Comparison of ENCODE assay signal across 16 cellular contexts in genomic region chr16:15886078-15886477, GRCh38. TPM values are rescaled to one million over a fixed set of nuclear protein-coding genes. Genes with fewer than 3 reads are reported as not detected.
A peak's percentile ranks its signal among the peaks of the same experiment; 100 is the strongest.
DNase-seq lines count a peak whose midpoint lies in the region; ATAC-seq and TF ChIP-seq lines count a peak whose summit lies in the region.
"Had no signal": no experiment of that assay in that cellular context is flagged by ENCODE, and none has a peak within 500 bp of the region (broad histone marks: within the 10 kb centered on the region; RNA-seq: fewer than 3 reads in every experiment).

No MANE protein-coding gene starts in this region.

- H3K9me2 ChIP-seq in HCT116 (ENCODE audit: insufficient read depth) = no peaks in the 10 kb centered on the region

- peaks cover 11 to 13% of the 10 kb centered on the region in 2 experiments; a peak in 3 of 4 replicates for H3K36me3 ChIP-seq in HCT116 (ENCODE audit: control insufficient read depth in 1 of 2, insufficient read depth in 2 of 2, low read length in 2 of 2)
- peaks cover 14 to 30% (median 28%) of the 10 kb centered on the region in 4 donors for H3K36me3 ChIP-seq in stomach

- peaks cover 30% of the 10 kb centered on the region for H3K4me1 Mint-ChIP-seq in CD4-positive, alpha-beta T cell (ENCODE audit: low read depth)
- peaks cover 38% of the 10 kb centered on the region for H3K4me1 Mint-ChIP-seq in activated naive CD8-positive, alpha-beta T cell (ENCODE audit: low read depth)
- peaks cover 30 to 32% of the 10 kb centered on the region in 2 donors for H3K4me1 Mint-ChIP-seq in natural killer cell

- WGBS in stomach, 5 donors = 41 to 60% (median 51%) methylated on average over 1 of the region's 1 CpG

- no peaks in the 10 kb centered on the region for H3K27me3 ChIP-seq in CD4-positive, alpha-beta T cell (ENCODE audit: control insufficient read depth, insufficient read depth, low read length)
- H3K27me3 ChIP-seq in HCT116 (ENCODE audit: insufficient read depth, low read length) = no peaks in the 10 kb centered on the region
- no peaks in the 10 kb centered on the region for H3K27me3 ChIP-seq in stomach
- H3K27me3 ChIP-seq: brain microvascular endothelial cell, foreskin keratinocyte had no signal

- H3K4me2 ChIP-seq in HCT116 (ENCODE audit: low read length) = peak overlapping the region; percentile 1; the same call in 1 of the 2 replicates

- TF ChIP-seq CTCF in CD4-positive, alpha-beta T cell (IDR thresholded peaks at IDR 0.05) = no peak
- TF ChIP-seq CTCF in HCT116 (IDR thresholded peaks at IDR 0.05 in 2 of 3, conservative IDR thresholded peaks at IDR 0.05 in 1 of 3; ENCODE audit: borderline replicate concordance in 1 of 3, insufficient read depth in 1 of 3, low read depth in 2 of 3, low read length in 2 of 3) (no peak), natural killer cell (IDR thresholded peaks at IDR 0.05) (no peak), stomach (IDR thresholded peaks at IDR 0.05) (no peak)

- no peaks in the 10 kb centered on the region for H3K9me3 Mint-ChIP-seq in CD4-positive, alpha-beta T cell
- H3K9me3 Mint-ChIP-seq in activated naive CD8-positive, alpha-beta T cell (ENCODE audit: low read depth) = no peaks in the 10 kb centered on the region
- no peaks in the 10 kb centered on the region for H3K9me3 Mint-ChIP-seq in natural killer cell

- no peak for ATAC-seq in CD4-positive, alpha-beta T cell (ENCODE audit: poor library complexity)
- ATAC-seq in HCT116 (no peak), natural killer cell (no peak)
- ATAC-seq: foreskin keratinocyte, right cardiac atrium had no signal

- H3K36me3 Mint-ChIP-seq in CD4-positive, alpha-beta T cell (ENCODE audit: low read depth) = peaks cover 32% of the 10 kb centered on the region
- peaks cover 2% of the 10 kb centered on the region for H3K36me3 Mint-ChIP-seq in activated naive CD8-positive, alpha-beta T cell
- H3K36me3 Mint-ChIP-seq in natural killer cell = no peaks in the 10 kb centered on the region

- RAD21 ChIA-PET in HCT116 (lab: Charles Lee; ENCODE audit: low non-redundant PET in 1 of 2, low total read pairs in 2 of 2, uncharacterized antibody in 2 of 2, unreplicated experiment in 2 of 2) = no interaction called here

- H3K9me3 ChIP-seq in CD4-positive, alpha-beta T cell (ENCODE audit: control insufficient read depth, low read length) = no peaks in the 10 kb centered on the region
- H3K9me3 ChIP-seq in HCT116 (ENCODE audit: control insufficient read depth in 1 of 2, insufficient read depth in 1 of 2, low read depth in 1 of 2, low read length in 2 of 2) = no peaks in the 10 kb centered on the region
- H3K9me3 ChIP-seq in stomach = no peaks in the 10 kb centered on the region

- no TSS peak for BruUV-seq in HCT116 (replicated peaks; lab: Mats Ljungman, UMichigan)

- POLR2A ChIA-PET in CD4-positive, alpha-beta T cell (lab: Charles Lee) = no interaction called here
- POLR2A ChIA-PET in HCT116 (lab: Charles Lee) = interaction anchor here (1.2 kb wide), 1 partner anchor 14 kb away, joined by 3 read pairs; no protein-coding TSS in a partner anchor

- no peak for TF ChIP-seq EP300 in stomach (IDR thresholded peaks at IDR 0.05)

- H3K27ac Mint-ChIP-seq in CD4-positive, alpha-beta T cell = peak overlapping the region; percentile 50
- peak overlapping the region; percentile 6 for H3K27ac Mint-ChIP-seq in activated naive CD8-positive, alpha-beta T cell
- H3K27ac Mint-ChIP-seq in natural killer cell = no peak overlapping the region

- H4K20me1 ChIP-seq in HCT116 (ENCODE audit: insufficient read depth) = no peaks in the 10 kb centered on the region

- no peak for DNase-seq in CD4-positive, alpha-beta T cell
- no peak for DNase-seq in HCT116 (ENCODE audit: low read depth, low spot score)
- no peak for DNase-seq in natural killer cell
- DNase-seq in HPDE6-E6E7 (ENCODE audit: extremely low spot score) = no peak
- DNase-seq in CD1c-positive myeloid dendritic cell (ENCODE audit: extremely low spot score) = no peak
- DNase-seq in stomach = no peak
- DNase-seq: brain microvascular endothelial cell; effector memory CD4-positive, alpha-beta T cell; foreskin keratinocyte; Kasumi-1; NCI-H187 treated with DMSO at 0.1 percent for 48 hours; NCI-H526 treated with DMSO at 0.1 percent for 48 hours; right cardiac atrium; Right ventricle myocardium superior; stimulated activated CD4-positive, alpha-beta T cell treated with anti-CD3 and anti-CD28 coated beads, Interleukin-4, amount 100 ng/mL, for 1 hour had no signal

- H3K4me1 ChIP-seq in HCT116 (ENCODE audit: control insufficient read depth in 1 of 2, insufficient read depth in 2 of 2, low read length in 2 of 2) = peaks cover 9 to 21% of the 10 kb centered on the region in 2 experiments; a peak in 3 of 4 replicates
- H3K4me1 ChIP-seq in stomach = peaks cover 23 to 51% (median 36%) of the 10 kb centered on the region in 4 donors

- H3K27me3 Mint-ChIP-seq in CD4-positive, alpha-beta T cell = no peaks in the 10 kb centered on the region
- no peaks in the 10 kb centered on the region for H3K27me3 Mint-ChIP-seq in activated naive CD8-positive, alpha-beta T cell
- H3K27me3 Mint-ChIP-seq in natural killer cell (ENCODE audit: low read depth in 2 of 2) = no peaks in the 10 kb centered on the region

- TF ChIP-seq POLR2A in HCT116 (IDR thresholded peaks at IDR 0.05; ENCODE audit: borderline replicate concordance, extremely low read depth, insufficient read depth, insufficient read length) (no peak), stomach (IDR thresholded peaks at IDR 0.05) (no peak)

- H3K4me3 Mint-ChIP-seq in CD4-positive, alpha-beta T cell = peak overlapping the region; percentile 81
- peak overlapping the region; percentile 67 for H3K4me3 Mint-ChIP-seq in activated naive CD8-positive, alpha-beta T cell
- H3K4me3 Mint-ChIP-seq in natural killer cell = peak overlapping the region; percentile 43

- CTCF ChIA-PET in CD4-positive, alpha-beta T cell (lab: Charles Lee) = interaction anchor here (1.1 kb wide), 1 partner anchor 12 kb away, joined by 3 read pairs; no protein-coding TSS in a partner anchor
- CTCF ChIA-PET in HCT116 (lab: Charles Lee) = no interaction called here

- no peak overlapping the region for H3K27ac ChIP-seq in CD4-positive, alpha-beta T cell (ENCODE audit: low read depth, low read length)
- H3K27ac ChIP-seq in HCT116 (ENCODE audit: low read depth, low read length) (no peak overlapping the region), stomach (peak overlapping the region in 1 of 5 donors; percentile 8)
- H3K27ac ChIP-seq: brain microvascular endothelial cell, foreskin keratinocyte had no signal

- no peak overlapping the region for H3K9ac ChIP-seq in HCT116 (ENCODE audit: low read length)

- intact Hi-C loops in CD4-positive, alpha-beta T cell (cut with DNase I, micrococcal nuclease) = loop anchor here (5.0 to 10.0 kb wide), 4 partner anchors 141 to 241 kb away; partner anchors contain the start of gene MARF1 (in 1 of the 2)
- intact Hi-C loops in HCT116 (cut with micrococcal nuclease) (loop anchor here (5.0 kb wide), 1 partner anchor 136 kb away; no protein-coding TSS in a partner anchor), natural killer cell (cut with micrococcal nuclease) (loop anchor here (5.0 kb wide), 1 partner anchor 66 kb away; no protein-coding TSS in a partner anchor), stomach (cut with DNase I; ENCODE audit: low total_unique reads) (loop anchor here (10.0 kb wide), 1 partner anchor 129 kb away; no protein-coding TSS in a partner anchor)

- H3K4me3 ChIP-seq in HCT116 (replicated peaks in 1 of 2; ENCODE audit: low read depth in 1 of 2, low read length in 2 of 2) (no peak overlapping the region), stomach (no peak overlapping the region)

- peaks cover 72% of the 10 kb centered on the region for H3K79me2 ChIP-seq in HCT116 (ENCODE audit: insufficient read depth, low read length)

- no peak overlapping the region for H2AFZ ChIP-seq in HCT116 (ENCODE audit: low read depth, low read length, poor library complexity, severe bottlenecking)

- TF ChIP-seq RAD21 in HCT116 (IDR thresholded peaks at IDR 0.05; ENCODE audit: low read depth) = no peak

TF ChIP-seq in HCT116, 20 proteins besides CTCF, POLR2A, EP300 and RAD21 (continues in another document):
- TF ChIP-seq ZFX (IDR thresholded peaks at IDR 0.05) = no peak
- no peak for TF ChIP-seq EGR1 (IDR thresholded peaks at IDR 0.05; ENCODE audit: low read depth)
- no peak for TF ChIP-seq POLR2AphosphoS5 (IDR thresholded peaks at IDR 0.05; ENCODE audit: low read depth, low read length)
- TF ChIP-seq JUND (IDR thresholded peaks at IDR 0.05) = no peak
- no peak for TF ChIP-seq YY1 (IDR thresholded peaks at IDR 0.05; ENCODE audit: extremely low read depth, insufficient replicate concordance, low read depth, low read length)
- no peak for TF ChIP-seq SIN3A (IDR thresholded peaks at IDR 0.05; ENCODE audit: low read depth)
- TF ChIP-seq CBX3 (IDR thresholded peaks at IDR 0.05; ENCODE audit: low read depth) = no peak
- TF ChIP-seq ELF1 (IDR thresholded peaks at IDR 0.05; ENCODE audit: borderline replicate concordance, low read depth) = no peak
- no peak for TF ChIP-seq EZH2 (IDR thresholded peaks at IDR 0.05)
- TF ChIP-seq ATF3 (IDR thresholded peaks at IDR 0.05) = no peak

RNA-seq across cellular contexts. Expression of gene CEP20, which starts 2.3 kb away (rescaled TPM):
- total RNA-seq in CD4-positive, alpha-beta T cell = 10 to 100 TPM; 14.4 to 15.5 TPM
- 67.7 TPM for total RNA-seq in HCT116 (2021; ENCODE audit: unreplicated experiment)
- polyA plus RNA-seq in HCT116 (2012) = 29.2 and 36.3 TPM in 2 replicates
- total RNA-seq in natural killer cell = 10 to 100 TPM; 21.4 to 23.2 (median 23.1) TPM
- 10 to 100 TPM in 2 of 5 donors, 1 to 10 TPM in 3; 7.0 to 40.0 (median 8.2) TPM for total RNA-seq in stomach
- 10 to 100 TPM; 22.2 to 38.3 (median 24.0) TPM for polyA plus RNA-seq in stomach

RNA-seq across cellular contexts. Expression of gene MYH11, which starts 29.2 kb away (rescaled TPM):
- total RNA-seq in CD4-positive, alpha-beta T cell = not detected
- 0.61 TPM for total RNA-seq in HCT116 (2021; ENCODE audit: unreplicated experiment)
- 0.35 and 0.36 TPM in 2 replicates for polyA plus RNA-seq in HCT116 (2012)
- under 1 TPM in 1 of 3 donors, not detected in 2; 0.30 TPM for total RNA-seq in natural killer cell
- 1,000 to 10,000 TPM in 4 of 5 donors, 100 to 1,000 TPM in 1; 496 to 3,048 (median 1,297) TPM for total RNA-seq in stomach
- 100 to 1,000 TPM in 1 of 3 donors, 10 to 100 TPM in 2; 33.8 to 494 (median 44.0) TPM for polyA plus RNA-seq in stomach
- total RNA-seq: foreskin keratinocyte had no signal
- polyA plus RNA-seq: foreskin keratinocyte had no signal

Comparison
In these comparisons a context has a peak if more than half of its experiments do, and no peak if none do; other contexts are left out.
1. H3K27ac Mint-ChIP-seq: peak in CD4-positive, alpha-beta T cell (single experiment) and activated naive CD8-positive, alpha-beta T cell (single experiment); none in natural killer cell (0 of 2).
2. RNA of gene MYH11, which starts 29.2 kb away (total RNA-seq): 496 to 3,048 TPM in stomach; 0.61 TPM in HCT116 (single experiment), 0.30 TPM in natural killer cell and not detected in CD4-positive, alpha-beta T cell; every median in the first group is over 100 times any median in the second.
3. Peak in every context shown above with its lines, with median percentiles within 50 percentile points of each other: H3K4me3 Mint-ChIP-seq.